Comparison of ENCODE assay signal across 8 cellular contexts in the genomic region with DNA sequence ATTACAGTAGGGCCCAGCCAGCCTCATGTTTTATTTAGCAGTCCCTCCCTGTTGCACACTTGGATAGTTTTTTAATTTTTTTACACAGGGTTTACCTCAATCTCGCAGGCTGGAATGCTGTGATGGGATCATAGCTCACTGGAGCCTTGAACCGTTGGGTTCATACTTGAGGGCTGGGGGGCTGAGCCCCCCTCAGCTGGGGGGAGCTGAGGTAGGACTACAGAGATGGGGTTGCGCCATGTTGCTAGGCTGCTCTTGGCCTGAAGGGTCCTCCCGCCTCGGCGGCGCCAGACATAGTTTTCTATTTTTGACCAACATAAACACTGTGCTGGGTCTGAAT.
DNase-seq lines count a peak whose midpoint lies in the region; ATAC-seq and TF ChIP-seq lines count a peak whose summit lies in the region.
"Not testable (repeated sequence)": the region's sequence is repeated elsewhere in the genome, so short reads cannot be mapped to it uniquely, and the experiment has no call there.

No MANE protein-coding gene starts in this region.

- H3K27me3 ChIP-seq in layer of hippocampus (ENCODE audit: control insufficient read depth, insufficient read depth, low read length): not testable (repeated sequence)

- DNase-seq in AG04449 (ENCODE audit: low read depth, low spot score); Jurkat, Clone E6-1 (ENCODE audit: low read depth, low spot score); activated T-cell treated with anti-CD3 and anti-CD28 coated beads, Interleukin-2, amount 50 U/mL, for 4 hours; endothelial cell (ENCODE audit: low spot score); retinal pigment epithelial cell (ENCODE audit: low read depth): not testable (repeated sequence)

- peak overlapping the region; percentile 98 for H3K27ac Mint-ChIP-seq in endothelial cell (ENCODE audit: unreplicated experiment)

- not testable (repeated sequence) for TF ChIP-seq CTCF in AG04449 (IDR thresholded peaks at IDR 0.05; ENCODE audit: insufficient read depth, low read length, missing control alignments); endothelial cell (IDR thresholded peaks at IDR 0.05; ENCODE audit: unreplicated experiment); retinal pigment epithelial cell (conservative IDR thresholded peaks at IDR 0.05; ENCODE audit: low read depth, low read length)

- H3K4me3 Mint-ChIP-seq in activated T-cell treated with anti-CD3 and anti-CD28 coated beads, Interleukin-2, amount 50 U/mL, for 4 hours: peak overlapping the region; percentile 89
- H3K4me3 Mint-ChIP-seq in endothelial cell (ENCODE audit: unreplicated experiment): peak overlapping the region; percentile 92

- CTCF ChIA-PET in AG04449 (lab: Yijun Ruan, JAX): not testable (repeated sequence)

- not testable (repeated sequence) for H3K27me3 Mint-ChIP-seq in activated T-cell treated with anti-CD3 and anti-CD28 coated beads, Interleukin-2, amount 50 U/mL, for 4 hours (ENCODE audit: low read depth); endothelial cell (ENCODE audit: unreplicated experiment)

- peak; percentile 9 for ATAC-seq in GM18868 (IDR thresholded peaks at IDR 0.05; ENCODE audit: unreplicated experiment)
- peak; percentile 8 for ATAC-seq in HG02610 (IDR thresholded peaks at IDR 0.05; ENCODE audit: unreplicated experiment)
- ATAC-seq in activated T-cell treated with anti-CD3 and anti-CD28 coated beads, Interleukin-2, amount 50 U/mL, for 4 hours: peak; percentile 19 to 29

- POLR2A ChIA-PET in AG04449 (lab: Yijun Ruan, JAX): interaction anchor here (1.1 kb wide), 1 partner anchor 154 kb away, joined by 6 read pairs; a partner anchor contains a TSS

- peak overlapping the region; percentile 75 for H3K27ac ChIP-seq in layer of hippocampus (ENCODE audit: low read depth, low read length)

- not testable (repeated sequence) for H3K4me1 Mint-ChIP-seq in activated T-cell treated with anti-CD3 and anti-CD28 coated beads, Interleukin-2, amount 50 U/mL, for 4 hours (ENCODE audit: low read depth); endothelial cell (ENCODE audit: unreplicated experiment)

- not testable (repeated sequence) for H3K36me3 Mint-ChIP-seq in activated T-cell treated with anti-CD3 and anti-CD28 coated beads, Interleukin-2, amount 50 U/mL, for 4 hours (ENCODE audit: insufficient read depth); endothelial cell (ENCODE audit: low read depth, unreplicated experiment)

- H3K4me3 ChIP-seq in AG04449 (ENCODE audit: low read depth, low read length) (peak overlapping the region; percentile 60), retinal pigment epithelial cell (ENCODE audit: low read length) (peak overlapping the region; percentile 48)
- peak overlapping the region; percentile 59 for H3K4me3 ChIP-seq in Jurkat, Clone E6-1 (ENCODE audit: low read length)

- not testable (repeated sequence) for H3K9me3 Mint-ChIP-seq in activated T-cell treated with anti-CD3 and anti-CD28 coated beads, Interleukin-2, amount 50 U/mL, for 4 hours; endothelial cell (ENCODE audit: unreplicated experiment)
